In the genomic region with DNA sequence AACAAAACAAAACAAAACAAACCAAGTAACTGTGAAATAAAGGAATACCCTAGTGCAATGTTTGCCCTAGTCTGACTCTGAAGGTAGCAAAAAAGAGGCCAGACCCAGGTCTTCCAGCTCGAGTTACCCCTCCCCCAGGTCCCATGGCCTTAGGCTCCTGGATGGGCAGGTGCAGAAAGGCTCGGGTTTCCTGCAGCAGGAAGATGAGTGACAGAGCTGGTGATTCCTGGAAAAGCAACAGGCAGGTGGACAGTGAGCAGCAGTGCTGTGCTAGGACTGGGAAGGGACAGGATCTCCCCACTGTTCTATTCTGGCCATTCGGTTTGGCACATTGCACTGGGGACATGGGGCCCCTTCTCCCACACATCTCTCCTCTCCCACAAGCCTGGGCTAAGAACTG, we compare ENCODE assay signal across 33 cellular contexts. TPM values are rescaled to one million over a fixed set of nuclear protein-coding genes. Genes with fewer than 3 reads are reported as not detected.
A peak's percentile ranks its signal among the peaks of the same experiment; 100 is the strongest.
DNase-seq lines count a peak whose midpoint lies in the region; ATAC-seq and TF ChIP-seq lines count a peak whose summit lies in the region.
"Had no signal": no experiment of that assay in that cellular context is flagged by ENCODE, and none has a peak within 500 bp of the region (broad histone marks: within the 10 kb centered on the region; RNA-seq: fewer than 3 reads in every experiment).

No MANE protein-coding gene starts in this region.

- ATAC-seq in Panc1, result 0 out of 2 replicates have a peak, but pooled peaks have one; percentile 32
- no peak for ATAC-seq in HG02970 (IDR thresholded peaks at IDR 0.05; ENCODE audit: low FRiP score, unreplicated experiment)
- no peak for ATAC-seq in naive thymus-derived CD8-positive, alpha-beta T cell
- ATAC-seq in GM21619 (IDR thresholded peaks at IDR 0.05; ENCODE audit: unreplicated experiment), result no peak
- ATAC-seq: GM12878; K562; left lobe of liver; pancreas; SK-N-SH treated with all-trans-retinoic acid at 6 μM for 48 hours; stimulated activated naive CD8-positive, alpha-beta T cell treated with anti-CD3 and anti-CD28 coated beads, Interleukin-15, Interleukin-2, amounts not matched to agents 100 U/mL and 50 U/mL, for 24 hours had no signal

- TF ChIP-seq CTCF in Panc1 (IDR thresholded peaks at IDR 0.05), result no peak

- in situ Hi-C loops in Panc1 (cut with HindIII; ENCODE audit: low pct_unique_long_range_greater_than_20kb, low sequenced_read_pairs), result no loop called here

- no TSS peak for BruUV-seq in Panc1 (replicated peaks; lab: Mats Ljungman, UMichigan)

- no peak overlapping the region for H3K4me3 Mint-ChIP-seq in activated T-helper 1 cell treated with anti-CD3 and anti-CD28 coated beads, Interleukin-12 subunit alpha, Interleukin-12 subunit beta, Interleukin-2, Interleukin-4 antibody, amounts not matched to agents 30 ng/mL and 10 ng/mL and 1 ng/mL, durations not matched to agents 14 hours and 24 hours and 36 hours
- H3K4me3 Mint-ChIP-seq in naive thymus-derived CD8-positive, alpha-beta T cell, result no peak overlapping the region
- H3K4me3 Mint-ChIP-seq: CD4-positive, CD25-positive, alpha-beta regulatory T cell; endodermal cell; memory B cell; T-helper 1 cell treated with Interleukin-12 subunit alpha and Interleukin-12 subunit beta and Interleukin-4 antibody, amounts not matched to agents 30 μg/mL and 1 μg/mL, for 36 hours had no signal

- H3K4me1 ChIP-seq in Panc1 (ENCODE audit: control insufficient read depth, insufficient read depth, low read length), result no peaks in the 10 kb centered on the region; the same call in 1 of the 2 replicates
- H3K4me1 ChIP-seq: pancreas, testis had no signal

- H3K36me3 ChIP-seq in Panc1 (ENCODE audit: control insufficient read depth, insufficient read depth, low read length), result no peaks in the 10 kb centered on the region
- H3K36me3 ChIP-seq: brain microvascular endothelial cell, pancreas had no signal

- POLR2A ChIA-PET in Panc1 (lab: Charles Lee), result no interaction called here
- POLR2A ChIA-PET in naive thymus-derived CD8-positive, alpha-beta T cell (lab: Charles Lee), result no interaction called here

- H3K4me3 ChIP-seq in Panc1 (ENCODE audit: low read depth in 2 of 2, low read length in 2 of 2), result no peak overlapping the region
- H3K4me3 ChIP-seq: GM12878, K562, pancreas, smooth muscle cell, testis had no signal

- peaks cover 4% of the 10 kb centered on the region for H3K27me3 Mint-ChIP-seq in activated T-helper 1 cell treated with anti-CD3 and anti-CD28 coated beads, Interleukin-12 subunit alpha, Interleukin-12 subunit beta, Interleukin-2, Interleukin-4 antibody, amounts not matched to agents 30 ng/mL and 10 ng/mL and 1 ng/mL, durations not matched to agents 14 hours and 24 hours and 36 hours (ENCODE audit: insufficient read depth)
- peaks cover 5 to 29% (median 12%) of the 10 kb centered on the region in 5 donors for H3K27me3 Mint-ChIP-seq in naive thymus-derived CD8-positive, alpha-beta T cell

- no peaks in the 10 kb centered on the region for H3K9me3 ChIP-seq in Panc1 (ENCODE audit: control insufficient read depth, insufficient read depth, low read depth, low read length)
- H3K9me3 ChIP-seq: pancreas, testis had no signal

- H3K27ac Mint-ChIP-seq in activated T-helper 1 cell treated with anti-CD3 and anti-CD28 coated beads, Interleukin-12 subunit alpha, Interleukin-12 subunit beta, Interleukin-2, Interleukin-4 antibody, amounts not matched to agents 30 ng/mL and 10 ng/mL and 1 ng/mL, durations not matched to agents 14 hours and 24 hours and 36 hours, result no peak overlapping the region
- H3K27ac Mint-ChIP-seq in naive thymus-derived CD8-positive, alpha-beta T cell, result no peak overlapping the region
- H3K27ac Mint-ChIP-seq: activated T-helper 2 cell treated with anti-CD3 and anti-CD28 coated beads, Interferon-gamma antibody, Interleukin-2, Interleukin-4, amounts not matched to agents 10 μg/mL and 5 μg/mL and 100 μg/mL, durations not matched to agents 14 hours and 24 hours and 36 hours; CD4-positive, CD25-positive, alpha-beta regulatory T cell; endodermal cell; memory B cell; T-helper 1 cell treated with Interleukin-12 subunit alpha and Interleukin-12 subunit beta and Interleukin-4 antibody, amounts not matched to agents 30 μg/mL and 1 μg/mL, for 36 hours had no signal

- H3K4me1 Mint-ChIP-seq in activated T-helper 1 cell treated with anti-CD3 and anti-CD28 coated beads, Interleukin-12 subunit alpha, Interleukin-12 subunit beta, Interleukin-2, Interleukin-4 antibody, amounts not matched to agents 30 ng/mL and 10 ng/mL and 1 ng/mL, durations not matched to agents 14 hours and 24 hours and 36 hours (ENCODE audit: low read depth), result no peaks in the 10 kb centered on the region
- no peaks in the 10 kb centered on the region for H3K4me1 Mint-ChIP-seq in naive thymus-derived CD8-positive, alpha-beta T cell
- H3K4me1 Mint-ChIP-seq: CD4-positive, CD25-positive, alpha-beta regulatory T cell; endodermal cell; memory B cell had no signal

- DNase-seq in NCI-H2171 treated with DMSO at 0.1 percent for 48 hours (lab: John Stamatoyannopoulos, UW) (peak; percentile 12), NCI-H2171 (lab: John Stamatoyannopoulos, UW) (no peak), NCI-H345 (lab: John Stamatoyannopoulos, UW) (peak; percentile 55), Panc1 (ENCODE audit: low read depth, low spot score) (no peak)
- no peak for DNase-seq in activated T-helper 1 cell treated with anti-CD3 and anti-CD28 coated beads, Interleukin-12 subunit alpha, Interleukin-12 subunit beta, Interleukin-2, Interleukin-4 antibody, amounts not matched to agents 30 ng/mL and 10 ng/mL and 1 ng/mL, durations not matched to agents 14 hours and 24 hours and 36 hours (ENCODE audit: low spot score)
- DNase-seq in naive thymus-derived CD8-positive, alpha-beta T cell, result no peak
- DNase-seq: activated CD4-positive, alpha-beta T cell treated with anti-CD3 and anti-CD28 coated beads, Interleukin-2, amount 50 U/mL, for 4 hours; activated CD4-positive, CD25-positive, alpha-beta regulatory T cell; activated naive CD4-positive, alpha-beta T cell treated with anti-CD3 and anti-CD28 coated beads, Interleukin-2, amount 50 U/mL, for 16 hours; amniotic stem cell; brain microvascular endothelial cell; CD4-positive, CD25-positive, alpha-beta regulatory T cell; cerebellar nuclear complex; dermis blood vessel endothelial cell; endodermal cell; glutamatergic neuron; H7; NCI-H1048; NCI-H82; pancreas; retina; stimulated activated naive CD8-positive, alpha-beta T cell treated with anti-CD3 and anti-CD28 coated beads, Interleukin-15, Interleukin-2, amounts not matched to agents 100 U/mL and 50 U/mL, for 24 hours; testis had no signal

- no peak overlapping the region for H3K27ac ChIP-seq in Panc1 (ENCODE audit: low read length)
- H3K27ac ChIP-seq: brain microvascular endothelial cell, pancreas, testis had no signal

- no peaks in the 10 kb centered on the region for H3K27me3 ChIP-seq in Panc1 (ENCODE audit: control insufficient read depth, insufficient read depth, low read length)
- H3K27me3 ChIP-seq: brain microvascular endothelial cell, pancreas, testis had no signal

- CTCF ChIA-PET in Panc1 (lab: Charles Lee), result no interaction called here

- H3K9me3 Mint-ChIP-seq in activated T-helper 1 cell treated with anti-CD3 and anti-CD28 coated beads, Interleukin-12 subunit alpha, Interleukin-12 subunit beta, Interleukin-2, Interleukin-4 antibody, amounts not matched to agents 30 ng/mL and 10 ng/mL and 1 ng/mL, durations not matched to agents 14 hours and 24 hours and 36 hours, result no peaks in the 10 kb centered on the region
- peaks cover 0 to 33% (median 11%) of the 10 kb centered on the region in 9 donors for H3K9me3 Mint-ChIP-seq in naive thymus-derived CD8-positive, alpha-beta T cell

- H3K36me3 Mint-ChIP-seq in activated T-helper 1 cell treated with anti-CD3 and anti-CD28 coated beads, Interleukin-12 subunit alpha, Interleukin-12 subunit beta, Interleukin-2, Interleukin-4 antibody, amounts not matched to agents 30 ng/mL and 10 ng/mL and 1 ng/mL, durations not matched to agents 14 hours and 24 hours and 36 hours (ENCODE audit: low read depth), result no peaks in the 10 kb centered on the region
- H3K36me3 Mint-ChIP-seq in naive thymus-derived CD8-positive, alpha-beta T cell, result peaks cover 0 to 11% (median 8%) of the 10 kb centered on the region in 3 donors
- H3K36me3 Mint-ChIP-seq: CD4-positive, CD25-positive, alpha-beta regulatory T cell; memory B cell had no signal

- intact Hi-C loops in Panc1 (cut with micrococcal nuclease; ENCODE audit: unreplicated experiment), result no loop called here
- intact Hi-C loops in activated T-helper 1 cell treated with anti-CD3 and anti-CD28 coated beads, Interleukin-12 subunit alpha, Interleukin-12 subunit beta, Interleukin-2, Interleukin-4 antibody, amounts not matched to agents 30 ng/mL and 10 ng/mL and 1 ng/mL, durations not matched to agents 14 hours and 24 hours and 36 hours (cut with micrococcal nuclease), result no loop called here

RNA-seq across cellular contexts. Expression of a gene that starts 42.9 kb away (rescaled TPM):
- total RNA-seq in Panc1 (2021; ENCODE audit: unreplicated experiment), result 90.5 TPM
- polyA plus RNA-seq in Panc1 (2012; ENCODE audit: insufficient read length), result 23.1 TPM
- total RNA-seq in activated T-helper 1 cell treated with anti-CD3 and anti-CD28 coated beads, Interleukin-12 subunit alpha, Interleukin-12 subunit beta, Interleukin-2, Interleukin-4 antibody, amounts not matched to agents 30 ng/mL and 10 ng/mL and 1 ng/mL, durations not matched to agents 14 hours and 24 hours and 36 hours, result 10.4 and 13.5 TPM in 2 replicates
- 10 to 100 TPM; 21.5 to 23.3 TPM for total RNA-seq in naive thymus-derived CD8-positive, alpha-beta T cell
- polyA plus RNA-seq in naive thymus-derived CD8-positive, alpha-beta T cell, result 1 to 10 TPM; 2.5 to 6.4 (median 4.6) TPM

Comparison
In these comparisons a context has a peak if more than half of its experiments do, and no peak if none do; other contexts are left out.
1. DNase-seq: peak in NCI-H2171 treated with DMSO at 0.1 percent for 48 hours (single experiment) and NCI-H345 (single experiment); none in NCI-H2171 (single experiment), Panc1 (single experiment), activated T-helper 1 cell treated with anti-CD3 and anti-CD28 coated beads, Interleukin-12 subunit alpha, Interleukin-12 subunit beta, Interleukin-2, Interleukin-4 antibody, amounts not matched to agents 30 ng/mL and 10 ng/mL and 1 ng/mL, durations not matched to agents 14 hours and 24 hours and 36 hours (single experiment) and naive thymus-derived CD8-positive, alpha-beta T cell (0 of 10).